In genomic region chr3:52197499-52197841, GRCh38 we compare ENCODE assay signal across 8 cellular contexts. TPM values are rescaled to one million over a fixed set of nuclear protein-coding genes. Genes with fewer than 3 reads are reported as not detected.
A peak's percentile ranks its signal among the peaks of the same experiment; 100 is the strongest.
DNase-seq lines count a peak whose midpoint lies in the region; ATAC-seq and TF ChIP-seq lines count a peak whose summit lies in the region.

No MANE protein-coding gene starts in this region.

- H3K9me3 Mint-ChIP-seq in activated naive CD4-positive, alpha-beta T cell treated with anti-CD3 and anti-CD28 coated beads for 36 hours = no peaks in the 10 kb centered on the region

- intact Hi-C loops in activated naive CD4-positive, alpha-beta T cell treated with anti-CD3 and anti-CD28 coated beads for 36 hours (cut with micrococcal nuclease) = loop anchor here (1.0 kb wide), 1 partner anchor 140 kb away; no protein-coding TSS in a partner anchor
- intact Hi-C loops in right lobe of liver (cut with DNase I) = no loop called here

- H3K27me3 Mint-ChIP-seq in activated naive CD4-positive, alpha-beta T cell treated with anti-CD3 and anti-CD28 coated beads for 36 hours (ENCODE audit: low read depth) = no peaks in the 10 kb centered on the region

- H3K36me3 ChIP-seq in right lobe of liver (peaks cover 0 to 37% (median 6%) of the 10 kb centered on the region in 4 donors), upper lobe of left lung (peaks cover 2 to 15% (median 3%) of the 10 kb centered on the region in 4 donors)

- no peaks in the 10 kb centered on the region for H3K27me3 ChIP-seq in right lobe of liver
- H3K27me3 ChIP-seq in upper lobe of left lung = no peaks in the 10 kb centered on the region

- TF ChIP-seq EP300 in upper lobe of left lung (IDR thresholded peaks at IDR 0.05) = no peak

- in situ Hi-C loops in astrocyte of the cerebellum (cut with HindIII; ENCODE audit: low sequenced_read_pairs) = no loop called here
- in situ Hi-C loops in GM13977 (cut with MboI; ENCODE audit: low pct_unique_long_range_greater_than_20kb, low sequenced_read_pairs, unreplicated experiment) = no loop called here

- H3K4me1 ChIP-seq in right lobe of liver = peaks cover 0 to 43% (median 10%) of the 10 kb centered on the region in 4 donors
- peaks cover 60 to 80% (median 75%) of the 10 kb centered on the region in 4 donors for H3K4me1 ChIP-seq in upper lobe of left lung

- H3K27ac Mint-ChIP-seq in activated naive CD4-positive, alpha-beta T cell treated with anti-CD3 and anti-CD28 coated beads for 36 hours = peak overlapping the region; percentile 84

- peaks cover 24% of the 10 kb centered on the region for H3K36me3 Mint-ChIP-seq in activated naive CD4-positive, alpha-beta T cell treated with anti-CD3 and anti-CD28 coated beads for 36 hours (ENCODE audit: low read depth)

- H3K27ac ChIP-seq in right lobe of liver (peak overlapping the region; percentile 94 to 99 (median 98)), upper lobe of left lung (peak overlapping the region; percentile 89 to 98 (median 93))

- 56% methylated on average over 7 of the region's 10 CpGs for WGBS in right lobe of liver (ENCODE audit: insufficient coverage, low coverage, low lambda C conversion rate, missing lambda C conversion rate)
- WGBS in upper lobe of left lung, 2 donors = 43 to 47% methylated on average over 10 of the region's 10 CpGs

- no peak for DNase-seq in activated naive CD4-positive, alpha-beta T cell treated with anti-CD3 and anti-CD28 coated beads for 36 hours
- no peak for DNase-seq in activated naive CD4-positive, alpha-beta T cell treated with anti-CD3 and anti-CD28 coated beads, Interleukin-2, amount 50 U/mL, for 16 hours
- DNase-seq in astrocyte of the cerebellum (ENCODE audit: low read depth) (no peak), right lobe of liver (no peak), upper lobe of left lung (no peak), GM13977 (ENCODE audit: low spot score) (no peak), NCI-H146 (lab: John Stamatoyannopoulos, UW) (no peak)

- TF ChIP-seq CTCF in astrocyte of the cerebellum (IDR thresholded peaks at IDR 0.05; ENCODE audit: low read depth, low read length, missing control alignments) (no peak), right lobe of liver (IDR thresholded peaks at IDR 0.05) (no peak), upper lobe of left lung (IDR thresholded peaks at IDR 0.05) (no peak), GM13977 (IDR thresholded peaks at IDR 0.05; ENCODE audit: extremely low read depth, insufficient read depth, missing control alignments) (no peak)

- H3K9me3 ChIP-seq in right lobe of liver (no peaks in the 10 kb centered on the region), upper lobe of left lung (no peaks in the 10 kb centered on the region)

- CTCF ChIA-PET in activated naive CD4-positive, alpha-beta T cell treated with anti-CD3 and anti-CD28 coated beads for 36 hours (lab: Charles Lee) = interaction anchor here (1.3 to 1.8 kb wide), 3 partner anchors 23 to 196 kb away, joined by 4 to 14 read pairs (median 5); no protein-coding TSS in a partner anchor

- ATAC-seq in right lobe of liver = no peak
- no peak for ATAC-seq in upper lobe of left lung (ENCODE audit: low FRiP score in 2 of 2)
- ATAC-seq in HG02759 (IDR thresholded peaks at IDR 0.05; ENCODE audit: unreplicated experiment) = no peak

- TF ChIP-seq POLR2A in right lobe of liver (IDR thresholded peaks at IDR 0.05) (no peak), upper lobe of left lung (IDR thresholded peaks at IDR 0.05) (no peak)

- peaks cover 54% of the 10 kb centered on the region for H3K4me1 Mint-ChIP-seq in activated naive CD4-positive, alpha-beta T cell treated with anti-CD3 and anti-CD28 coated beads for 36 hours (ENCODE audit: low read depth)

- peak overlapping the region; percentile 92 for H3K4me3 Mint-ChIP-seq in activated naive CD4-positive, alpha-beta T cell treated with anti-CD3 and anti-CD28 coated beads for 36 hours

- peak overlapping the region; percentile 94 for H3K4me3 ChIP-seq in astrocyte of the cerebellum (ENCODE audit: low read depth, low read length)
- H3K4me3 ChIP-seq in right lobe of liver = peak overlapping the region; percentile 86 to 97 (median 92)
- H3K4me3 ChIP-seq in upper lobe of left lung = peak overlapping the region; percentile 88 to 96 (median 92)

RNA-seq across cellular contexts. Expression of gene ALAS1, which starts 0.5 kb away (rescaled TPM):
- total RNA-seq in activated naive CD4-positive, alpha-beta T cell treated with anti-CD3 and anti-CD28 coated beads for 36 hours = 10 to 100 TPM; 35.7 to 37.8 TPM
- 100 to 1,000 TPM in 4 of 6 experiments, 10 to 100 TPM in 2; 73.4 to 783 (median 147) TPM for total RNA-seq in right lobe of liver
- total RNA-seq in upper lobe of left lung = 10 to 100 TPM; 53.2 to 97.3 (median 74.0) TPM

RNA-seq across cellular contexts. Expression of gene TLR9, which starts 28.0 kb away (rescaled TPM):
- under 1 TPM; 0.62 to 0.89 TPM for total RNA-seq in activated naive CD4-positive, alpha-beta T cell treated with anti-CD3 and anti-CD28 coated beads for 36 hours
- total RNA-seq in right lobe of liver = under 1 TPM in 4 of 6 experiments, not detected in 2; 0.12 to 0.59 (median 0.24) TPM
- total RNA-seq in upper lobe of left lung = 1 to 10 TPM in 1 of 6 donors, under 1 TPM in 1, not detected in 4; 0.29 to 1.1 TPM

RNA-seq across cellular contexts. Expression of gene TWF2, which starts 41.5 kb away (rescaled TPM):
- total RNA-seq in activated naive CD4-positive, alpha-beta T cell treated with anti-CD3 and anti-CD28 coated beads for 36 hours = 10 to 100 TPM; 89.1 to 91.3 TPM
- total RNA-seq in right lobe of liver (10 to 100 TPM; 12.9 to 34.4 (median 23.7) TPM), upper lobe of left lung (10 to 100 TPM; 31.9 to 83.5 (median 66.6) TPM)

RNA-seq across cellular contexts. Expression of gene POC1A, which starts 43.2 kb away (rescaled TPM):
- 10 to 100 TPM; 32.3 to 32.7 TPM for total RNA-seq in activated naive CD4-positive, alpha-beta T cell treated with anti-CD3 and anti-CD28 coated beads for 36 hours
- total RNA-seq in right lobe of liver = 1 to 10 TPM; 2.0 to 4.3 (median 3.2) TPM
- total RNA-seq in upper lobe of left lung = 1 to 10 TPM; 1.0 to 4.2 (median 2.8) TPM

RNA-seq across cellular contexts. Expression of gene PPM1M, which starts 48.1 kb away (rescaled TPM):
- total RNA-seq in activated naive CD4-positive, alpha-beta T cell treated with anti-CD3 and anti-CD28 coated beads for 36 hours = 100 to 1,000 TPM; 107 to 108 TPM
- 1 to 10 TPM; 2.8 to 7.1 (median 4.5) TPM for total RNA-seq in right lobe of liver
- 10 to 100 TPM; 18.7 to 68.1 (median 47.8) TPM for total RNA-seq in upper lobe of left lung
